29 cellular contexts compared by ENCODE assay signal in the genomic region with DNA sequence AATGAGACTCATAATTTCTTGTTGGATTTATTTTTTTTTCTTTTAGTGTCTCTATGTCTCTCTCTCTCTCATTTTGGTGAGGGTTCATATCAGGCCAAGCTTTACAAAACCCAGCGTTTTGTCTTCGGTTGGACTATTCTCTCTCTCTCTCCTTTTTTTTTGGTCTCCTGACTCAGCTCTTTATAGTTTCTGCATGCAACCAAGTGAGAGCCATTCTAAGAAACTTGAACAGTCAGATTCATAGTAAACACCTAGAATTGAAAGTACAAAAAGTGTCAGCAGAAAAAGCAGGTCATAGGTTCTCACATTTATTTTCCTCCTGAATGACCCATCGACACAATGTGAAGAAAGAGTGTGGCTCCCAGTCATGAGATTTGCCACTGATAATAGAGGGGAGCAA.
"Had no signal": no experiment of that assay in that cellular context is flagged by ENCODE, and none has a peak within 500 bp of the region (broad histone marks: within the 10 kb centered on the region; RNA-seq: fewer than 3 reads in every experiment).

No MANE protein-coding gene starts in this region.

- H3K36me3 Mint-ChIP-seq: activated CD4-positive, alpha-beta memory T cell treated with anti-CD3 and anti-CD28 coated beads for 36 hours; activated naive CD4-positive, alpha-beta T cell treated with anti-CD3 and anti-CD28 coated beads, Interleukin-2, amount 10 ng/mL, durations not matched to agents 7 days and 5 days; activated naive CD8-positive, alpha-beta T cell had no signal

- H3K36me3 ChIP-seq: brain microvascular endothelial cell had no signal

- H3K4me3 ChIP-seq: PC-9, SK-N-MC had no signal

- DNase-seq: activated B cell treated with CpG ODN at 0.5 μM for 24 hours; activated CD4-positive, alpha-beta memory T cell treated with anti-CD3 and anti-CD28 coated beads for 36 hours; activated CD4-positive, alpha-beta T cell treated with anti-CD3 and anti-CD28 coated beads for 4 hours; activated CD4-positive, alpha-beta T cell treated with anti-CD3 and anti-CD28 coated beads, Interleukin-2, amount 50 U/mL, for 1 hour; activated CD4-positive, CD25-positive, alpha-beta regulatory T cell treated with anti-CD3 and anti-CD28 coated beads, Interleukin-2, amount 50 U/mL, for 72 hours; activated CD8-positive, alpha-beta memory T cell treated with anti-CD3 and anti-CD28 coated beads, Interleukin-2, amount 50 U/mL, for 4 hours; activated effector memory CD4-positive, alpha-beta T cell treated with Interleukin-2 at 50 U/mL for 16 hours; activated naive CD4-positive, alpha-beta T cell treated with anti-CD3 and anti-CD28 coated beads, Interleukin-2, amount 10 ng/mL, durations not matched to agents 7 days and 5 days; activated T-cell treated with anti-CD3 and anti-CD28 coated beads for 4 hours; activated T-cell treated with anti-CD3 and anti-CD28 coated beads, Interleukin-2, amount 50 U/mL, for 4 hours; amniotic stem cell; aorta; brain microvascular endothelial cell; central memory CD4-positive, alpha-beta T cell; NCI-H1048; NCI-H1436; NCI-H1694; NCI-H1930; NCI-H2081 treated with DMSO at 0.1 percent for 48 hours; NCI-H226; NCI-H446 treated with DMSO at 0.1 percent for 48 hours; NCI-H524; NCI-H82; PC-9; Right ventricle myocardium superior; T-helper 9 cell had no signal

- H3K27me3 Mint-ChIP-seq: activated B cell treated with CpG ODN at 0.5 μM for 24 hours; activated CD4-positive, alpha-beta memory T cell treated with anti-CD3 and anti-CD28 coated beads for 36 hours; activated naive CD4-positive, alpha-beta T cell treated with anti-CD3 and anti-CD28 coated beads, Interleukin-2, amount 10 ng/mL, durations not matched to agents 7 days and 5 days; activated naive CD8-positive, alpha-beta T cell had no signal

- H3K27ac Mint-ChIP-seq: activated B cell treated with CpG ODN at 0.5 μM for 24 hours; activated CD4-positive, alpha-beta memory T cell treated with anti-CD3 and anti-CD28 coated beads for 36 hours; activated naive CD4-positive, alpha-beta T cell treated with anti-CD3 and anti-CD28 coated beads, Interleukin-2, amount 10 ng/mL, durations not matched to agents 7 days and 5 days; activated naive CD8-positive, alpha-beta T cell had no signal

- ATAC-seq: activated T-cell treated with anti-CD3 and anti-CD28 coated beads, Interleukin-2, amount 50 U/mL, for 4 hours had no signal

- H3K4me3 Mint-ChIP-seq: activated B cell treated with CpG ODN at 0.5 μM for 24 hours; activated CD4-positive, alpha-beta memory T cell treated with anti-CD3 and anti-CD28 coated beads for 36 hours; activated naive CD4-positive, alpha-beta T cell treated with anti-CD3 and anti-CD28 coated beads, Interleukin-2, amount 10 ng/mL, durations not matched to agents 7 days and 5 days; activated naive CD8-positive, alpha-beta T cell; activated T-cell treated with anti-CD3 and anti-CD28 coated beads, Interleukin-2, amount 50 U/mL, for 4 hours had no signal

- H3K27ac ChIP-seq: brain microvascular endothelial cell, PC-9, SK-N-MC, VCaP had no signal

- H3K27me3 ChIP-seq: brain microvascular endothelial cell had no signal

- H3K4me1 Mint-ChIP-seq: activated B cell treated with CpG ODN at 0.5 μM for 24 hours; activated naive CD4-positive, alpha-beta T cell treated with anti-CD3 and anti-CD28 coated beads, Interleukin-2, amount 10 ng/mL, durations not matched to agents 7 days and 5 days had no signal

- H3K4me2 ChIP-seq: PC-9 had no signal

- H2AFZ ChIP-seq: PC-9 had no signal
